8 cellular contexts compared by ENCODE assay signal in the genomic region with DNA sequence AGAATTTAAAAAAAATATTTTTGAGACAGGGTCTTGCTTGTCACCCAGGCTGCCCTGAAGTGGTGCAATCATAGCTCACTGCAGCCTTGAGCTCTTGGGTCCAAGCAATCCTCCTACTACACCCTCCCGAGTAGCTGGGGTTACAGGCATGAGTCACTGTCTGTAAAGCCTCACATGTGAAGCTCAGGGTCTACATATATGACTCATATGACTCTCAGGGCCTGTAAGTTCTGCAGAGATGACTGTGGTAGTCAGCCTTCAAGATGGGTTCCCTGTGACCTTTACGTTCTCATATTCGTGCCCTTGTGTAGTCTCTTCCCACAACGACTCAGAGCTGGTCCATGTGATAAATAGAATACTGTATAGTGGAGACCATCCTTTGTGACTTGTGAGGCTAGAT. TPM values are rescaled to one million over a fixed set of nuclear protein-coding genes. Genes with fewer than 3 reads are reported as not detected.
"Had no signal": no experiment of that assay in that cellular context is flagged by ENCODE, and none has a peak within 500 bp of the region (broad histone marks: within the 10 kb centered on the region; RNA-seq: fewer than 3 reads in every experiment).

No MANE protein-coding gene starts in this region.

RNA-seq across cellular contexts. Expression of gene CLEC17A, which starts 6.5 kb away (rescaled TPM):
- total RNA-seq: ascending aorta, bronchial epithelial cell, cerebellum, dermis blood vessel endothelial cell, gastrocnemius medialis, progenitor cell of endocrine pancreas, right atrium auricular region, subcutaneous adipose tissue had no signal
